In the genomic region with DNA sequence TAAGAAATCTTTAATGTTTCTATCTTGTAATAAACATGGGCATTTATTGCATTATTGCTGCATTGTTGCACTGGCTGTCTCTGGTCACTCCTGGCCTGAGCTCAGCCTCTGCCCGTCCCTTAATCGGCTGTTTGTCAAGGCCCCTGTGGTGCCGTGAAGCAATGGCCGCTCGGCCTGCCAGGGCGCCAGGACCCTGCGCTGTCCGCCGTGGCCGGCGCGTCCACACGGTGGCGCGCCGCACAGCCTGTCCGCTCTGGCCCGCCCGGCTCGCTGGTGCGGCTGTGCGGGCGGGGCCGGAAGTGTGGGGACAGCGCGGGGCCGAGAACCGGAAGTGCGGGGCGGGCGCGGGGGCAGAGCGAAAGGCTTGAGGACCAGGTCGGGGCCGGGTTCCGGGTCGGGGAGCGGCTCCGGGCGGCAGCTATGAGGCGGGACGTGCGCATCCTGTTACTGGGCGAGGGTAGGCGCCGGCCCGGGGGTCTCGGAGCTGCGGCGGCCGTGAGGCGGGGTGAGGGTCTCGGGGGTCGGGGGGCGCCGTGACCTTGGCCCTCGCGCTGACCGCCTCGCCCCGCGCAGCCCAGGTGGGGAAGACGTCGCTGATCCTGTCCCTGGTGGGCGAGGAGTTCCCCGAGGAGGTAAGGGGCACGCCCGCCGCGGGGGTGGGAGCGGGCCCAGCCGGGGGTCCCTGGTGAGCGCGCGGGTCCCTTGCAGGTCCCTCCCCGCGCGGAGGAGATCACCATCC, we compare ENCODE assay signal across 8 cellular contexts. TPM values are rescaled to one million over a fixed set of nuclear protein-coding genes. Genes with fewer than 3 reads are reported as not detected.
DNase-seq lines count a peak whose midpoint lies in the region; ATAC-seq and TF ChIP-seq lines count a peak whose summit lies in the region.

TSS of gene RHOT2 (plus strand) at position 353 of the 739 bp plus-strand sequence. CDS start at position 421, 68 bp downstream.

- TF ChIP-seq CTCF in AG09309 (IDR thresholded peaks at IDR 0.05; ENCODE audit: control insufficient read depth, insufficient read depth, low read depth, low read length, missing control alignments) (peak; percentile 42), kidney epithelial cell (IDR thresholded peaks at IDR 0.05; ENCODE audit: insufficient read depth, low read length, poor library complexity, severe bottlenecking) (peak; percentile 19)

- peak within 1 kb of the TSS; percentile 73 for H3K4me3 ChIP-seq in AG09309 (ENCODE audit: control insufficient read depth, low read depth, low read length)
- peak within 1 kb of the TSS; percentile 100 for H3K4me3 ChIP-seq in kidney epithelial cell (ENCODE audit: low read depth, low read length)

- no peaks in the 10 kb centered on the region for H3K27me3 ChIP-seq in kidney epithelial cell (ENCODE audit: control insufficient read depth, insufficient read depth, low read length)

- ATAC-seq in GM19035 (IDR thresholded peaks at IDR 0.05; ENCODE audit: unreplicated experiment) (peak; percentile 80), HG03354 (IDR thresholded peaks at IDR 0.05; ENCODE audit: poor library complexity, severe bottlenecking, unreplicated experiment) (peak; percentile 88)

- no peaks in the 10 kb centered on the region for H3K36me3 ChIP-seq in kidney epithelial cell (ENCODE audit: control insufficient read depth, insufficient read depth, low read length)

- DNase-seq in AG09309 (ENCODE audit: low read depth) (peak; percentile 38), NCI-H460 (ENCODE audit: extremely low read depth, low read depth) (peak; percentile 87), cerebellar nuclear complex (lab: John Stamatoyannopoulos, UW) (peak; percentile 61 to 67), kidney epithelial cell (ENCODE audit: low read depth) (peak; percentile 42)
- DNase-seq in activated CD4-positive, alpha-beta T cell treated with anti-CD3 and anti-CD28 coated beads for 1 hour = peak; percentile 86
- DNase-seq in stimulated activated CD4-positive, alpha-beta T cell treated with anti-CD3 and anti-CD28 coated beads, Interleukin-15, amount 100 ng/mL, for 24 hours = peak; percentile 97

RNA-seq across cellular contexts. Expression of gene RHOT2, which starts in this region (rescaled TPM):
- 39.6 and 47.4 TPM in 2 replicates for total RNA-seq in NCI-H460 (2014; rRNA removed; shearing (Covaris generic))
- polyA plus RNA-seq in NCI-H460 (2014; cell fraction: nucleus; rRNA removed) = 841 and 1,254 TPM in 2 replicates
- total RNA-seq in kidney epithelial cell = 68.0 and 76.8 TPM in 2 replicates

Comparison
In these comparisons a context has a peak if more than half of its experiments do, and no peak if none do; other contexts are left out.
1. Peak in every context shown above with its lines: DNase-seq, ATAC-seq and H3K4me3 ChIP-seq.
2. DNase-seq: peak in every context shown above with its lines; median percentile 97 in stimulated activated CD4-positive, alpha-beta T cell treated with anti-CD3 and anti-CD28 coated beads, Interleukin-15, amount 100 ng/mL, for 24 hours; 87 in NCI-H460; 86 in activated CD4-positive, alpha-beta T cell treated with anti-CD3 and anti-CD28 coated beads for 1 hour; 64 in cerebellar nuclear complex; 42 in kidney epithelial cell; 38 in AG09309.